In genomic region chr9:130128782-130129424, GRCh38 we compare ENCODE assay signal across 8 cellular contexts. TPM values are rescaled to one million over a fixed set of nuclear protein-coding genes. Genes with fewer than 3 reads are reported as not detected.
DNase-seq lines count a peak whose midpoint lies in the region; ATAC-seq, FAIRE-seq and TF ChIP-seq lines count a peak whose summit lies in the region.

No MANE protein-coding gene starts in this region.

- 51 to 68% (median 63%) methylated on average over 13 of the region's 13 CpGs for WGBS in stomach, 5 donors

- H3K9me3 ChIP-seq in muscle layer of duodenum (ENCODE audit: control insufficient read depth in 1 of 2, low read length in 2 of 2) = no peaks in the 10 kb centered on the region
- H3K9me3 ChIP-seq in stomach = no peaks in the 10 kb centered on the region

- H3K4me3 ChIP-seq in ACC112 (ENCODE audit: low read depth, low read length) (peak overlapping the region; percentile 24; the same call in 1 of the 2 replicates), muscle layer of duodenum (ENCODE audit: low read depth in 1 of 2, low read length in 2 of 2) (peak overlapping the region in 1 of 2 donors; percentile 37), stomach (no peak overlapping the region)

- peaks cover 5% of the 10 kb centered on the region; the same call in 1 of the 2 replicates for H3K36me3 ChIP-seq in ACC112 (ENCODE audit: insufficient read depth, low read length)
- peaks cover 16 to 41% of the 10 kb centered on the region in 2 donors for H3K36me3 ChIP-seq in muscle layer of duodenum (ENCODE audit: control insufficient read depth in 1 of 2, insufficient read depth in 2 of 2, low read length in 2 of 2)
- peaks cover 33 to 91% (median 89%) of the 10 kb centered on the region in 4 donors for H3K36me3 ChIP-seq in stomach

- peak overlapping the region; percentile 71 for H2AFZ ChIP-seq in ACC112 (ENCODE audit: low read length, unreplicated experiment)

- H3K27me3 ChIP-seq in ACC112 (ENCODE audit: insufficient read depth, low read length) = no peaks in the 10 kb centered on the region
- no peaks in the 10 kb centered on the region for H3K27me3 ChIP-seq in muscle layer of duodenum (ENCODE audit: low read depth, low read length)
- H3K27me3 ChIP-seq in stomach = no peaks in the 10 kb centered on the region

- no peak for FAIRE-seq in HTR-8/SVneo (lab: Jason Lieb, UNC)

- peak; percentile 59 for ATAC-seq in GM19395 (IDR thresholded peaks at IDR 0.05; ENCODE audit: unreplicated experiment)

- intact Hi-C loops in stomach (cut with DNase I; ENCODE audit: low total_unique reads) = no loop called here

- peak overlapping the region; percentile 96 for H3K27ac ChIP-seq in ACC112 (ENCODE audit: low read depth, low read length)
- peak overlapping the region; percentile 78 for H3K27ac ChIP-seq in muscle layer of duodenum (ENCODE audit: low read length)
- H3K27ac ChIP-seq in stomach = peak overlapping the region; percentile 45 to 81 (median 62)

- DNase-seq in HTR-8/SVneo (ENCODE audit: insufficient read length, low spot score) (peak; percentile 53), dermis blood vessel endothelial cell (peak; percentile 79), stomach (no peak), NCI-H128 (lab: John Stamatoyannopoulos, UW; ENCODE audit: unreplicated experiment) (no peak)
- DNase-seq in activated CD4-positive, alpha-beta T cell treated with anti-CD3 and anti-CD28 coated beads for 4 hours = peak; percentile 65 to 72

- TF ChIP-seq EP300 in stomach (IDR thresholded peaks at IDR 0.05) = no peak

- no peaks in the 10 kb centered on the region for H3K79me2 ChIP-seq in ACC112 (ENCODE audit: control insufficient read depth, insufficient read depth, low read length, unreplicated experiment)

- H3K4me1 ChIP-seq in ACC112 (ENCODE audit: control insufficient read depth, insufficient read depth, low read length, unreplicated experiment) (peaks cover 24% of the 10 kb centered on the region), muscle layer of duodenum (ENCODE audit: control insufficient read depth in 1 of 2, insufficient read depth in 2 of 2, low read length in 2 of 2) (no peaks in the 10 kb centered on the region), stomach (peaks cover 0 to 34% (median 8%) of the 10 kb centered on the region in 4 donors)

- no peak for TF ChIP-seq CTCF in stomach (IDR thresholded peaks at IDR 0.05)

- no peak for TF ChIP-seq POLR2A in stomach (IDR thresholded peaks at IDR 0.05)

RNA-seq across cellular contexts. Expression of gene NCS1, which starts 43.3 kb away (rescaled TPM):
- total RNA-seq in dermis blood vessel endothelial cell (8.2 and 12.3 TPM in 2 replicates), stomach (10 to 100 TPM; 12.8 to 50.0 (median 16.7) TPM)
- 10 to 100 TPM in 1 of 3 donors, 1 to 10 TPM in 2; 3.2 to 26.0 (median 6.4) TPM for polyA plus RNA-seq in stomach

Comparison
In these comparisons a context has a peak if more than half of its experiments do, and no peak if none do; other contexts are left out.
1. DNase-seq: peak in HTR-8/SVneo (single experiment), activated CD4-positive, alpha-beta T cell treated with anti-CD3 and anti-CD28 coated beads for 4 hours (2 of 2) and dermis blood vessel endothelial cell (single experiment); none in stomach (single experiment) and NCI-H128 (single experiment).
2. Peak in every context shown above with its lines, with median percentiles within 50 percentile points of each other: H3K27ac ChIP-seq.